8 cellular contexts compared by ENCODE assay signal in genomic region chr12:53006810-53007742, GRCh38. TPM values are rescaled to one million over a fixed set of nuclear protein-coding genes. Genes with fewer than 3 reads are reported as not detected.
DNase-seq lines count a peak whose midpoint lies in the region; ATAC-seq and TF ChIP-seq lines count a peak whose summit lies in the region.

No MANE protein-coding gene starts in this region.

- no peaks in the 10 kb centered on the region for H3K27me3 Mint-ChIP-seq in T-helper 2 cell treated with Interferon-gamma antibody and Interleukin-4, amounts not matched to agents 5 μg/mL and 100 μg/mL, for 36 hours (ENCODE audit: low read depth)

- H3K4me3 ChIP-seq in AG04449 (ENCODE audit: low read depth, low read length) (peak overlapping the region; percentile 98), ascending aorta (peak overlapping the region; percentile 84 to 89)

- peak overlapping the region; percentile 79 to 87 for H3K27ac ChIP-seq in ascending aorta

- no peaks in the 10 kb centered on the region for H3K9me3 ChIP-seq in ascending aorta

- no peak for ATAC-seq in HG03139 (IDR thresholded peaks at IDR 0.05; ENCODE audit: unreplicated experiment)

- no peak for TF ChIP-seq CTCF in AG04449 (IDR thresholded peaks at IDR 0.05; ENCODE audit: insufficient read depth, low read length, missing control alignments)
- no peak for TF ChIP-seq CTCF in ascending aorta (IDR thresholded peaks at IDR 0.05)

- POLR2A ChIA-PET in AG04449 (lab: Yijun Ruan, JAX) = interaction anchor here (0.6 to 1.2 kb wide), 3 partner anchors 10 to 41 kb away, joined by 3 to 11 read pairs (median 5); no protein-coding TSS in a partner anchor

- H3K27me3 ChIP-seq in ascending aorta = no peaks in the 10 kb centered on the region

- CTCF ChIA-PET in AG04449 (lab: Yijun Ruan, JAX) = interaction anchor here (1.0 to 4.0 kb wide), 5 partner anchors 26 to 122 kb away, joined by 3 to 22 read pairs (median 5); no protein-coding TSS in a partner anchor

- H3K36me3 ChIP-seq in ascending aorta = no peaks in the 10 kb centered on the region

- peak overlapping the region; percentile 96 for H3K4me3 Mint-ChIP-seq in T-helper 2 cell treated with Interferon-gamma antibody and Interleukin-4, amounts not matched to agents 5 μg/mL and 100 μg/mL, for 36 hours

- peaks cover 14 to 28% of the 10 kb centered on the region in 2 donors for H3K4me1 ChIP-seq in ascending aorta

- peaks cover 37% of the 10 kb centered on the region for H3K36me3 Mint-ChIP-seq in T-helper 2 cell treated with Interferon-gamma antibody and Interleukin-4, amounts not matched to agents 5 μg/mL and 100 μg/mL, for 36 hours (ENCODE audit: low read depth)

- H3K4me1 Mint-ChIP-seq in T-helper 2 cell treated with Interferon-gamma antibody and Interleukin-4, amounts not matched to agents 5 μg/mL and 100 μg/mL, for 36 hours (ENCODE audit: low read depth) = peaks cover 34% of the 10 kb centered on the region

- intact Hi-C loops in ascending aorta (cut with DNase I) = loop anchor here (1.0 to 10.0 kb wide), 3 partner anchors 72 to 982 kb away; partner anchors contain the start of gene SPRYD3

- no peaks in the 10 kb centered on the region for H3K9me3 Mint-ChIP-seq in T-helper 2 cell treated with Interferon-gamma antibody and Interleukin-4, amounts not matched to agents 5 μg/mL and 100 μg/mL, for 36 hours

- DNase-seq in AG04449 (ENCODE audit: low read depth, low spot score) = no peak
- peak; percentile 39 for DNase-seq in GM19240 (ENCODE audit: insufficient read length, low spot score)
- peak; percentile 58 for DNase-seq in NCI-H146 treated with DMSO at 0.1 percent for 48 hours (lab: John Stamatoyannopoulos, UW; ENCODE audit: unreplicated experiment)
- DNase-seq in T-helper 2 cell treated with Interferon-gamma antibody and Interleukin-4, amounts not matched to agents 5 μg/mL and 100 μg/mL, for 36 hours (ENCODE audit: low spot score) = peak; percentile 75
- DNase-seq in ascending aorta (ENCODE audit: low spot score in 2 of 2) = peak in 1 of 2 donors; percentile 79
- peak; percentile 77 for DNase-seq in hepatic stellate cell (ENCODE audit: low spot score)
- DNase-seq in renal cortical epithelial cell (ENCODE audit: low read depth) = peak; percentile 32

- peak overlapping the region; percentile 96 for H3K27ac Mint-ChIP-seq in T-helper 2 cell treated with Interferon-gamma antibody and Interleukin-4, amounts not matched to agents 5 μg/mL and 100 μg/mL, for 36 hours

RNA-seq across cellular contexts. Expression of gene EIF4B, which starts 0.8 kb away (rescaled TPM):
- total RNA-seq in ascending aorta (181 TPM), renal cortical epithelial cell (1,047 and 1,149 TPM in 2 replicates)

RNA-seq across cellular contexts. Expression of gene TNS2, which starts 42.8 kb away (rescaled TPM):
- total RNA-seq in ascending aorta (608 TPM), renal cortical epithelial cell (1.7 and 18.3 TPM in 2 replicates)

RNA-seq across cellular contexts. Expression of gene KRT18, which starts 58.2 kb away (rescaled TPM):
- total RNA-seq in ascending aorta = 285 TPM
- total RNA-seq in renal cortical epithelial cell = 294 and 1,160 TPM in 2 replicates

Comparison
In these comparisons a context has a peak if more than half of its experiments do, and no peak if none do; other contexts are left out.
1. RNA of gene TNS2, which starts 42.8 kb away (total RNA-seq): 608 TPM in ascending aorta (single experiment); 1.7 to 18.3 TPM in renal cortical epithelial cell; every median in the first group is over 10 times any median in the second.